In the genomic region with DNA sequence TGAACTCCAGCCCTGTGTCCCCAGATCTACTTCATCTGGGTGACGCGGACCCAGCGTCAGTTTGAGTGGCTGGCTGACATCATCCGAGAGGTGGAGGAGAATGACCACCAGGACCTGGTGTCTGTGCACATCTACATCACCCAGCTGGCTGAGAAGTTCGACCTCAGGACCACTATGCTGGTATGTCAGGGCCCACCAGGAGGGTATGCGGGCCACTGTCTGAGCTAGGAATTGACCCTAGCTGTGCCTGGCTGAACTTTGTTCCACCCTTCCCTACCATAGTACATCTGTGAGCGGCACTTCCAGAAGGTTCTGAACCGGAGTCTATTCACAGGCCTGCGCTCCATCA, we compare ENCODE assay signal across 23 cellular contexts. TPM values are rescaled to one million over a fixed set of nuclear protein-coding genes. Genes with fewer than 3 reads are reported as not detected.
DNase-seq lines count a peak whose midpoint lies in the region; ATAC-seq and TF ChIP-seq lines count a peak whose summit lies in the region.
"Had no signal": no experiment of that assay in that cellular context is flagged by ENCODE, and none has a peak within 500 bp of the region (broad histone marks: within the 10 kb centered on the region; RNA-seq: fewer than 3 reads in every experiment).

No MANE protein-coding gene starts in this region.

- H3K36me3 Mint-ChIP-seq in activated naive CD8-positive, alpha-beta T cell: no peaks in the 10 kb centered on the region
- H3K36me3 Mint-ChIP-seq in activated naive CD8-positive, alpha-beta T cell treated with anti-CD3 and anti-CD28 coated beads for 36 hours: no peaks in the 10 kb centered on the region
- H3K36me3 Mint-ChIP-seq in stimulated activated memory B cell treated with anti-CD40 and anti-IgM and Interleukin-4, amounts not matched to agents 10 μg/mL and 1 μg/mL and 100 μg/mL, for 72 hours: peaks cover 15% of the 10 kb centered on the region

- H3K36me3 ChIP-seq in esophagus (ENCODE audit: control insufficient read depth in 2 of 2, insufficient read depth in 2 of 2, low read length in 1 of 2): peaks cover 0 to 23% of the 10 kb centered on the region in 2 donors
- H3K36me3 ChIP-seq in neuronal stem cell (replicated peaks in 1 of 2; ENCODE audit: control insufficient read depth in 2 of 2, insufficient read depth in 2 of 2, low read length in 2 of 2): peaks cover 0 to 9% of the 10 kb centered on the region in 2 donors
- no peaks in the 10 kb centered on the region for H3K36me3 ChIP-seq in vagina
- H3K36me3 ChIP-seq in esophagus muscularis mucosa: no peaks in the 10 kb centered on the region
- H3K36me3 ChIP-seq: brain microvascular endothelial cell, ovary, uterus had no signal

- H3K9me3 ChIP-seq in esophagus (ENCODE audit: control insufficient read depth in 2 of 2, insufficient read depth in 1 of 2, low read depth in 1 of 2, low read length in 1 of 2) (no peaks in the 10 kb centered on the region), neuronal stem cell (replicated peaks in 1 of 2; ENCODE audit: control insufficient read depth in 2 of 2, insufficient read depth in 1 of 2, low read depth in 1 of 2, low read length in 2 of 2) (no peaks in the 10 kb centered on the region), vagina (no peaks in the 10 kb centered on the region), esophagus muscularis mucosa (peaks cover 0 to 3% (median 0%) of the 10 kb centered on the region in 4 donors)
- H3K9me3 ChIP-seq: ovary, uterus had no signal

- peaks cover 3 to 26% of the 10 kb centered on the region in 2 donors for H3K4me1 ChIP-seq in esophagus (ENCODE audit: control insufficient read depth in 2 of 2, insufficient read depth in 2 of 2, low read length in 1 of 2)
- peaks cover 3 to 13% of the 10 kb centered on the region in 2 donors for H3K4me1 ChIP-seq in neuronal stem cell (ENCODE audit: control insufficient read depth in 2 of 2, insufficient read depth in 1 of 2, low read depth in 1 of 2, low read length in 2 of 2)
- peaks cover 41% of the 10 kb centered on the region for H3K4me1 ChIP-seq in vagina
- peaks cover 17 to 44% (median 32%) of the 10 kb centered on the region in 4 donors for H3K4me1 ChIP-seq in esophagus muscularis mucosa
- H3K4me1 ChIP-seq: uterus had no signal

- peaks cover 1% of the 10 kb centered on the region for H3K79me1 ChIP-seq in neuronal stem cell (ENCODE audit: low read depth, low read length)

- no peak overlapping the region for H3K4ac ChIP-seq in neuronal stem cell (ENCODE audit: low read length)

- H3K23ac ChIP-seq in neuronal stem cell (ENCODE audit: low read depth, low read length, poor library complexity): peak overlapping the region; percentile 16

- peak overlapping the region; percentile 27 for H2AK5ac ChIP-seq in neuronal stem cell (ENCODE audit: low read depth, low read length)

- H2BK120ac ChIP-seq in neuronal stem cell (ENCODE audit: low read depth, low read length): no peak overlapping the region

- no peaks in the 10 kb centered on the region for H3K27me3 Mint-ChIP-seq in activated naive CD8-positive, alpha-beta T cell
- no peaks in the 10 kb centered on the region for H3K27me3 Mint-ChIP-seq in activated naive CD8-positive, alpha-beta T cell treated with anti-CD3 and anti-CD28 coated beads for 36 hours
- H3K27me3 Mint-ChIP-seq in stimulated activated memory B cell treated with anti-CD40 and anti-IgM and Interleukin-4, amounts not matched to agents 10 μg/mL and 1 μg/mL and 100 μg/mL, for 72 hours: no peaks in the 10 kb centered on the region
- H3K27me3 Mint-ChIP-seq: activated CD4-positive, alpha-beta T cell treated with anti-CD3 and anti-CD28 coated beads for 36 hours; CD4-positive, CD25-positive, alpha-beta regulatory T cell; effector memory CD8-positive, alpha-beta T cell; naive thymus-derived CD4-positive, alpha-beta T cell had no signal

- H3K4me3 ChIP-seq in esophagus (ENCODE audit: low read depth in 1 of 2, low read length in 2 of 2) (no peak overlapping the region), neuronal stem cell (ENCODE audit: low read length in 2 of 2) (no peak overlapping the region), vagina (no peak overlapping the region), esophagus muscularis mucosa (no peak overlapping the region)
- H3K4me3 ChIP-seq: ovary, uterus had no signal

- no peak overlapping the region for H3K4me3 Mint-ChIP-seq in activated naive CD8-positive, alpha-beta T cell
- H3K4me3 Mint-ChIP-seq in activated naive CD8-positive, alpha-beta T cell treated with anti-CD3 and anti-CD28 coated beads for 36 hours: no peak overlapping the region
- H3K4me3 Mint-ChIP-seq in stimulated activated memory B cell treated with anti-CD40 and anti-IgM and Interleukin-4, amounts not matched to agents 10 μg/mL and 1 μg/mL and 100 μg/mL, for 72 hours: no peak overlapping the region
- H3K4me3 Mint-ChIP-seq: activated CD4-positive, alpha-beta T cell treated with anti-CD3 and anti-CD28 coated beads for 36 hours; effector memory CD8-positive, alpha-beta T cell; T-helper 2 cell treated with Interferon-gamma antibody and Interleukin-4, amounts not matched to agents 5 μg/mL and 100 μg/mL, for 36 hours had no signal

- no peak for DNase-seq in activated naive CD8-positive, alpha-beta T cell treated with anti-CD3 and anti-CD28 coated beads for 36 hours
- DNase-seq in neuronal stem cell (ENCODE audit: low spot score) (no peak), vagina (ENCODE audit: extremely low spot score in 2 of 2) (no peak), esophagus muscularis mucosa (ENCODE audit: extremely low spot score) (no peak)
- DNase-seq in effector CD4-positive, alpha-beta T cell: no peak
- DNase-seq: NCI-H1048 had no signal

- no peaks in the 10 kb centered on the region for H3K9me3 Mint-ChIP-seq in activated naive CD8-positive, alpha-beta T cell (ENCODE audit: low read depth)
- H3K9me3 Mint-ChIP-seq in activated naive CD8-positive, alpha-beta T cell treated with anti-CD3 and anti-CD28 coated beads for 36 hours: no peaks in the 10 kb centered on the region
- no peaks in the 10 kb centered on the region for H3K9me3 Mint-ChIP-seq in stimulated activated memory B cell treated with anti-CD40 and anti-IgM and Interleukin-4, amounts not matched to agents 10 μg/mL and 1 μg/mL and 100 μg/mL, for 72 hours
- H3K9me3 Mint-ChIP-seq: CD4-positive, CD25-positive, alpha-beta regulatory T cell; effector memory CD8-positive, alpha-beta T cell; T-helper 2 cell treated with Interferon-gamma antibody and Interleukin-4, amounts not matched to agents 5 μg/mL and 100 μg/mL, for 36 hours had no signal

- H4K8ac ChIP-seq in neuronal stem cell (ENCODE audit: low read depth, low read length): no peak overlapping the region

- H3K9ac ChIP-seq in neuronal stem cell (ENCODE audit: low read depth, low read length, poor library complexity): peak overlapping the region; percentile 61

- H2BK15ac ChIP-seq in neuronal stem cell (ENCODE audit: low read length): no peak overlapping the region

- H3K4me2 ChIP-seq in neuronal stem cell (ENCODE audit: insufficient read depth, low read length, poor library complexity, severe bottlenecking): no peak overlapping the region

- H2BK12ac ChIP-seq in neuronal stem cell (ENCODE audit: low read length): peak overlapping the region; percentile 43

- intact Hi-C loops in vagina (cut with DNase I) (loop anchor here (2.0 kb wide), 1 partner anchor 235 kb away; no protein-coding TSS in a partner anchor), esophagus muscularis mucosa (cut with DNase I) (loop anchor here (2.0 kb wide), 1 partner anchor 293 kb away; no protein-coding TSS in a partner anchor)

- 80 to 88% methylated on average over 9 of the region's 9 CpGs for WGBS in esophagus, 2 donors
- no CpG with 5 or more reads among the region's 9 CpGs for WGBS in neuronal stem cell (ENCODE audit: extremely low coverage in 2 of 2, insufficient read length in 2 of 2, insufficient replicate concordance in 1 of 2), 2 donors
- WGBS in esophagus muscularis mucosa: 66% methylated on average over 4 of the region's 9 CpGs

- TF ChIP-seq EP300 in esophagus muscularis mucosa (IDR thresholded peaks at IDR 0.05): no peak

- no peaks in the 10 kb centered on the region for H3K27me3 ChIP-seq in esophagus (ENCODE audit: control insufficient read depth in 1 of 2, insufficient read depth in 2 of 2, low read length in 2 of 2)
- H3K27me3 ChIP-seq in neuronal stem cell (ENCODE audit: control insufficient read depth in 3 of 3, insufficient read depth in 3 of 3, low read depth in 1 of 3, low read length in 3 of 3): no peaks in the 10 kb centered on the region
- no peaks in the 10 kb centered on the region for H3K27me3 ChIP-seq in vagina
- no peaks in the 10 kb centered on the region for H3K27me3 ChIP-seq in esophagus muscularis mucosa
- H3K27me3 ChIP-seq: brain microvascular endothelial cell, ovary, uterus had no signal

- no peak overlapping the region for H4K91ac ChIP-seq in neuronal stem cell (ENCODE audit: low read depth, low read length, poor library complexity)

- no peak for ATAC-seq in stimulated activated memory B cell treated with anti-CD40 and anti-IgM and Interleukin-4, amounts not matched to agents 10 μg/mL and 1 μg/mL and 100 μg/mL, for 72 hours

- H2AFZ ChIP-seq in neuronal stem cell (ENCODE audit: low read length): no peak overlapping the region

- H3K27ac ChIP-seq in esophagus (ENCODE audit: low read depth in 2 of 2, low read length in 1 of 2): peak overlapping the region; percentile 94 to 96
- H3K27ac ChIP-seq in neuronal stem cell (replicated peaks; ENCODE audit: low read length): no peak overlapping the region
- H3K27ac ChIP-seq in vagina: peak overlapping the region; percentile 67
- no peak overlapping the region for H3K27ac ChIP-seq in esophagus muscularis mucosa (replicated peaks in 1 of 4)
- H3K27ac ChIP-seq: 22Rv1, brain microvascular endothelial cell, ovary, uterus had no signal

- H2BK5ac ChIP-seq in neuronal stem cell (ENCODE audit: low read length): no peak overlapping the region

- peak overlapping the region; percentile 34 for H3K27ac Mint-ChIP-seq in activated naive CD8-positive, alpha-beta T cell
- no peak overlapping the region for H3K27ac Mint-ChIP-seq in activated naive CD8-positive, alpha-beta T cell treated with anti-CD3 and anti-CD28 coated beads for 36 hours
- H3K27ac Mint-ChIP-seq in stimulated activated memory B cell treated with anti-CD40 and anti-IgM and Interleukin-4, amounts not matched to agents 10 μg/mL and 1 μg/mL and 100 μg/mL, for 72 hours: no peak overlapping the region
- H3K27ac Mint-ChIP-seq: activated CD4-positive, alpha-beta T cell treated with anti-CD3 and anti-CD28 coated beads for 36 hours; T-helper 2 cell treated with Interferon-gamma antibody and Interleukin-4, amounts not matched to agents 5 μg/mL and 100 μg/mL, for 36 hours had no signal

- H3K4me1 Mint-ChIP-seq in activated naive CD8-positive, alpha-beta T cell (ENCODE audit: low read depth): peaks cover 7% of the 10 kb centered on the region
- H3K4me1 Mint-ChIP-seq in activated naive CD8-positive, alpha-beta T cell treated with anti-CD3 and anti-CD28 coated beads for 36 hours: peaks cover 11% of the 10 kb centered on the region
- peaks cover 46% of the 10 kb centered on the region for H3K4me1 Mint-ChIP-seq in stimulated activated memory B cell treated with anti-CD40 and anti-IgM and Interleukin-4, amounts not matched to agents 10 μg/mL and 1 μg/mL and 100 μg/mL, for 72 hours

- H3K18ac ChIP-seq in neuronal stem cell (ENCODE audit: low read length): peak overlapping the region; percentile 33

- no peak for TF ChIP-seq CTCF in vagina (IDR thresholded peaks at IDR 0.05)
- no peak for TF ChIP-seq CTCF in esophagus muscularis mucosa (IDR thresholded peaks at IDR 0.05)

- no peak overlapping the region for H3K14ac ChIP-seq in neuronal stem cell (ENCODE audit: low read length)

- TF ChIP-seq POLR2A in vagina (IDR thresholded peaks at IDR 0.05) (no peak), esophagus muscularis mucosa (IDR thresholded peaks at IDR 0.05; ENCODE audit: low read depth) (no peak)

RNA-seq across cellular contexts. Expression of gene SHF, which starts 24.3 kb away (rescaled TPM):
- total RNA-seq in activated naive CD8-positive, alpha-beta T cell treated with anti-CD3 and anti-CD28 coated beads for 36 hours: 10 to 100 TPM; 19.5 to 20.4 TPM
- polyA plus RNA-seq in esophagus: 1 to 10 TPM; 2.1 to 2.4 TPM
- 31.0 TPM for polyA plus RNA-seq in neuronal stem cell (2013, experiment 1 of 2)
- polyA plus RNA-seq in neuronal stem cell (2013, experiment 2 of 2): 29.9 TPM
- total RNA-seq in vagina (15.0 TPM), esophagus muscularis mucosa (10 to 100 TPM in 2 of 4 donors, 1 to 10 TPM in 2; 4.6 to 15.4 (median 10.2) TPM)

RNA-seq across cellular contexts. Expression of gene DUOX1, which starts 33.7 kb away (rescaled TPM):
- total RNA-seq in activated naive CD8-positive, alpha-beta T cell treated with anti-CD3 and anti-CD28 coated beads for 36 hours: under 1 TPM; 0.14 to 0.22 TPM
- 100 to 1,000 TPM in 1 of 2 donors, 10 to 100 TPM in 1; 64.7 to 111 TPM for polyA plus RNA-seq in esophagus
- 0.06 TPM for polyA plus RNA-seq in neuronal stem cell (2013, experiment 1 of 2)
- polyA plus RNA-seq in neuronal stem cell (2013, experiment 2 of 2): 0.03 TPM
- total RNA-seq in vagina: 98.7 TPM
- total RNA-seq in esophagus muscularis mucosa: 1 to 10 TPM in 1 of 4 donors, under 1 TPM in 3; 0.33 to 1.7 (median 0.61) TPM
- total RNA-seq: CD4-positive, CD25-positive, alpha-beta regulatory T cell; fibroblast of lung; OCI-LY7 had no signal
- polyA plus RNA-seq: fibroblast of lung had no signal

RNA-seq across cellular contexts. Expression of gene DUOXA1, which starts 33.8 kb away (rescaled TPM):
- not detected for total RNA-seq in activated naive CD8-positive, alpha-beta T cell treated with anti-CD3 and anti-CD28 coated beads for 36 hours
- polyA plus RNA-seq in esophagus: 100 to 1,000 TPM; 145 to 174 TPM
- 0.04 TPM for polyA plus RNA-seq in neuronal stem cell (2013, experiment 1 of 2)
- not detected for polyA plus RNA-seq in neuronal stem cell (2013, experiment 2 of 2)
- 66.5 TPM for total RNA-seq in vagina
- total RNA-seq in esophagus muscularis mucosa: under 1 TPM in 2 of 4 donors, not detected in 2; 0.13 to 0.52 TPM
- total RNA-seq: CD4-positive, CD25-positive, alpha-beta regulatory T cell; fibroblast of lung; OCI-LY7; renal cortical epithelial cell had no signal
- polyA plus RNA-seq: CD4-positive, CD25-positive, alpha-beta regulatory T cell; fibroblast of lung had no signal

RNA-seq across cellular contexts. Expression of gene DUOXA2, which starts 49.4 kb away (rescaled TPM):
- not detected for total RNA-seq in activated naive CD8-positive, alpha-beta T cell treated with anti-CD3 and anti-CD28 coated beads for 36 hours
- polyA plus RNA-seq in esophagus: 10 to 100 TPM in 1 of 2 donors, 1 to 10 TPM in 1; 8.4 to 39.1 TPM
- polyA plus RNA-seq in neuronal stem cell (2013, experiment 1 of 2): not detected
- not detected for polyA plus RNA-seq in neuronal stem cell (2013, experiment 2 of 2)
- total RNA-seq in vagina: 1.5 TPM
- under 1 TPM in 2 of 4 donors, not detected in 2; 0.42 to 0.52 TPM for total RNA-seq in esophagus muscularis mucosa
- total RNA-seq: activated CD4-positive, alpha-beta T cell treated with anti-CD3 and anti-CD28 coated beads for 36 hours; CD4-positive, CD25-positive, alpha-beta regulatory T cell; fibroblast of lung; left ventricle myocardium superior; naive thymus-derived CD4-positive, alpha-beta T cell; OCI-LY7; renal cortical epithelial cell; subcutaneous adipose tissue; uterus had no signal
- polyA plus RNA-seq: CD4-positive, CD25-positive, alpha-beta regulatory T cell; fibroblast of lung; naive thymus-derived CD4-positive, alpha-beta T cell had no signal

RNA-seq across cellular contexts. Expression of gene DUOX2, which starts 49.5 kb away (rescaled TPM):
- not detected for total RNA-seq in activated naive CD8-positive, alpha-beta T cell treated with anti-CD3 and anti-CD28 coated beads for 36 hours
- polyA plus RNA-seq in esophagus: 10 to 100 TPM; 15.8 to 26.3 TPM
- polyA plus RNA-seq in neuronal stem cell (2013, experiment 1 of 2): 0.01 TPM
- 0.01 TPM for polyA plus RNA-seq in neuronal stem cell (2013, experiment 2 of 2)
- total RNA-seq in vagina (20.6 TPM), esophagus muscularis mucosa (under 1 TPM; under 0.01 to 0.86 (median 0.10) TPM)
- total RNA-seq: CD4-positive, CD25-positive, alpha-beta regulatory T cell; fibroblast of lung had no signal
- polyA plus RNA-seq: CD4-positive, CD25-positive, alpha-beta regulatory T cell; fibroblast of lung; naive thymus-derived CD4-positive, alpha-beta T cell had no signal

Comparison
In these comparisons a context has a peak if more than half of its experiments do, and no peak if none do; other contexts are left out.
1. H3K27ac ChIP-seq: peak in esophagus (2 of 2) and vagina (single experiment); none in neuronal stem cell (single experiment) and esophagus muscularis mucosa (0 of 4).
2. RNA of gene DUOX1, which starts 33.7 kb away (total RNA-seq): 98.7 TPM in vagina (single experiment); 0.33 to 1.7 TPM in esophagus muscularis mucosa and 0.14 to 0.22 TPM in activated naive CD8-positive, alpha-beta T cell treated with anti-CD3 and anti-CD28 coated beads for 36 hours; every median in the first group is over 10 times any median in the second.
3. RNA of gene DUOXA1, which starts 33.8 kb away (total RNA-seq): 66.5 TPM in vagina (single experiment); not detected in activated naive CD8-positive, alpha-beta T cell treated with anti-CD3 and anti-CD28 coated beads for 36 hours and 0.13 to 0.52 TPM in esophagus muscularis mucosa; every median in the first group is over 10 times any median in the second.